19 cellular contexts compared by ENCODE assay signal in genomic region chr7:18370689-18371088, GRCh38.
A peak's percentile ranks its signal among the peaks of the same experiment; 100 is the strongest.
DNase-seq lines count a peak whose midpoint lies in the region; FAIRE-seq and TF ChIP-seq lines count a peak whose summit lies in the region.
"Had no signal": no experiment of that assay in that cellular context is flagged by ENCODE, and none has a peak within 500 bp of the region (broad histone marks: within the 10 kb centered on the region; RNA-seq: fewer than 3 reads in every experiment).

No MANE protein-coding gene starts in this region.

- H2AFZ ChIP-seq in keratinocyte (ENCODE audit: control insufficient read depth, low read length), result peak overlapping the region; percentile 16
- no peak overlapping the region for H2AFZ ChIP-seq in OCI-LY7 (ENCODE audit: low read length)
- H2AFZ ChIP-seq: GM23248 had no signal

- no peaks in the 10 kb centered on the region for H3K27me3 ChIP-seq in keratinocyte (ENCODE audit: control insufficient read depth, extremely low read depth, insufficient read depth, low read length)
- H3K27me3 ChIP-seq: BLaER1 had no signal

- H3K9me1 ChIP-seq in keratinocyte (ENCODE audit: control insufficient read depth, extremely low read depth, insufficient read depth, low read length), result no peaks in the 10 kb centered on the region

- intact Hi-C loops in OCI-LY7 (cut with micrococcal nuclease; ENCODE audit: unreplicated experiment), result no loop called here

- CTCF ChIA-PET in OCI-LY7 (lab: Charles Lee; ENCODE audit: unreplicated experiment), result no interaction called here

- dilution Hi-C loops in keratinocyte (cut with MboI; ENCODE audit: extremely low pct_ligation_motif_present, low sequenced_read_pairs), result no loop called here

- H3K27ac ChIP-seq in keratinocyte (ENCODE audit: control insufficient read depth, insufficient read depth, low read length), result no peak overlapping the region
- H3K27ac ChIP-seq in OCI-LY7 (ENCODE audit: low read depth, low read length, poor library complexity, severe bottlenecking), result no peak overlapping the region
- H3K27ac ChIP-seq: BLaER1, C4-2B, GM23248 had no signal

- H3K9me3 ChIP-seq in keratinocyte (ENCODE audit: control insufficient read depth, low read depth, low read length) (no peaks in the 10 kb centered on the region), OCI-LY7 (ENCODE audit: low read length) (no peaks in the 10 kb centered on the region)
- H3K9me3 ChIP-seq: BLaER1, Caco-2 had no signal

- H3K4me2 ChIP-seq in keratinocyte (ENCODE audit: control insufficient read depth, extremely low read depth, insufficient read depth, low read depth, low read length) (no peak overlapping the region), OCI-LY7 (ENCODE audit: low read length) (no peak overlapping the region)
- H3K4me2 ChIP-seq: BLaER1 had no signal

- POLR2A ChIA-PET in OCI-LY7 (lab: Charles Lee), result no interaction called here

- BruUV-seq in OCI-LY7 (replicated peaks; lab: Mats Ljungman, UMichigan), result no TSS peak

- H3K4me1 ChIP-seq in keratinocyte (ENCODE audit: control insufficient read depth, extremely low read depth, insufficient read depth, low read length) (no peaks in the 10 kb centered on the region), OCI-LY7 (ENCODE audit: insufficient read depth, low read length, poor library complexity, severe bottlenecking) (no peaks in the 10 kb centered on the region)
- H3K4me1 ChIP-seq: BLaER1, Caco-2 had no signal

- H3K9me2 ChIP-seq in OCI-LY7 (ENCODE audit: insufficient read depth, low read length), result no peaks in the 10 kb centered on the region

- H3K36me3 ChIP-seq in keratinocyte (ENCODE audit: control insufficient read depth in 2 of 2, extremely low read depth in 1 of 2, insufficient read depth in 2 of 2, low read length in 2 of 2) (no peaks in the 10 kb centered on the region), OCI-LY7 (ENCODE audit: insufficient read depth, low read length) (no peaks in the 10 kb centered on the region)
- H3K36me3 ChIP-seq: BLaER1 had no signal

- TF ChIP-seq POLR2A in H54 (IDR thresholded peaks at IDR 0.05; ENCODE audit: low read depth, low read length), result no peak

- DNase-seq in NCI-H2227 (lab: John Stamatoyannopoulos, UW; ENCODE audit: unreplicated experiment), result peak; percentile 31
- no peak for DNase-seq in NCI-H2227 treated with DMSO at 0.1 percent for 48 hours (lab: John Stamatoyannopoulos, UW)
- DNase-seq in H54 (ENCODE audit: insufficient read length, low spot score), result no peak
- no peak for DNase-seq in keratinocyte (ENCODE audit: low read depth, low spot score)
- no peak for DNase-seq in urothelium cell line (ENCODE audit: low spot score)
- no peak for DNase-seq in OCI-LY7 (ENCODE audit: low spot score)
- DNase-seq in NCI-H526 treated with DMSO at 0.1 percent for 48 hours (lab: John Stamatoyannopoulos, UW), result no peak
- DNase-seq: Caco-2; CD4-positive, CD25-positive, alpha-beta regulatory T cell; CD8-positive, alpha-beta T cell; DMS153; DND-41; GM23248; H9 had no signal

- H3K4me3 ChIP-seq in keratinocyte (ENCODE audit: control insufficient read depth in 2 of 3, extremely low read depth in 1 of 3, insufficient read depth in 2 of 3, low read depth in 1 of 3, low read length in 3 of 3), result no peak overlapping the region
- H3K4me3 ChIP-seq in OCI-LY7 (ENCODE audit: low read depth, low read length, poor library complexity, severe bottlenecking), result no peak overlapping the region
- H3K4me3 ChIP-seq: BLaER1, GM12878, GM23248 had no signal

- no peaks in the 10 kb centered on the region for H3K79me2 ChIP-seq in keratinocyte (ENCODE audit: control insufficient read depth, insufficient read depth, low read length)
- no peaks in the 10 kb centered on the region for H3K79me2 ChIP-seq in OCI-LY7 (ENCODE audit: insufficient read depth, low read depth, low read length)

- no peak for TF ChIP-seq CTCF in keratinocyte (optimal IDR thresholded peaks at IDR 0.05 in 1 of 3, IDR thresholded peaks at IDR 0.05 in 1 of 3, conservative IDR thresholded peaks at IDR 0.05 in 1 of 3; ENCODE audit: extremely low read depth in 1 of 3, insufficient read depth in 2 of 3, low read length in 3 of 3)
- no peak for TF ChIP-seq CTCF in OCI-LY7 (conservative IDR thresholded peaks at IDR 0.05; ENCODE audit: low read length)

- peak; percentile 74 for FAIRE-seq in H54 (lab: Jason Lieb, UNC)
- peak; percentile 26 for FAIRE-seq in keratinocyte (lab: Jason Lieb, UNC)
- peak; percentile 32 for FAIRE-seq in urothelium cell line (lab: Jason Lieb, UNC)
- FAIRE-seq: GM12878, GM19239, H1 had no signal

- H3K9ac ChIP-seq in keratinocyte (ENCODE audit: control insufficient read depth, extremely low read depth, insufficient read depth, low read length), result no peak overlapping the region
- H3K9ac ChIP-seq: BLaER1, GM23248 had no signal

- H4K20me1 ChIP-seq in keratinocyte (ENCODE audit: control insufficient read depth, extremely low read depth, insufficient read depth, low read length) (no peaks in the 10 kb centered on the region), OCI-LY7 (ENCODE audit: insufficient read depth, low read length) (no peaks in the 10 kb centered on the region)
- H4K20me1 ChIP-seq: BLaER1 had no signal
